10 cellular contexts compared by ENCODE assay signal in genomic region chr22:31287818-31288495, GRCh38. TPM values are rescaled to one million over a fixed set of nuclear protein-coding genes. Genes with fewer than 3 reads are reported as not detected.
DNase-seq lines count a peak whose midpoint lies in the region; ATAC-seq, FAIRE-seq and TF ChIP-seq lines count a peak whose summit lies in the region.
"Had no signal": no experiment of that assay in that cellular context is flagged by ENCODE, and none has a peak within 500 bp of the region (broad histone marks: within the 10 kb centered on the region; RNA-seq: fewer than 3 reads in every experiment).

No MANE protein-coding gene starts in this region.

- TF ChIP-seq POLR2A in adrenal gland (IDR thresholded peaks at IDR 0.05), result no peak

- peak overlapping the region; percentile 99 for H3K27ac ChIP-seq in CD8-positive, alpha-beta T cell (ENCODE audit: low read depth, low read length)
- H3K27ac ChIP-seq in adrenal gland, result peak overlapping the region; percentile 11 to 96 (median 92)
- H3K27ac ChIP-seq in neutrophil, result peak overlapping the region; percentile 99

- peak overlapping the region; percentile 100 for H3K27ac Mint-ChIP-seq in CD8-positive, alpha-beta T cell
- H3K27ac Mint-ChIP-seq in endothelial cell (ENCODE audit: unreplicated experiment), result no peak overlapping the region

- CTCF ChIA-PET in CD8-positive, alpha-beta T cell (lab: Charles Lee), result interaction anchor here (0.6 to 10.5 kb wide), 4 partner anchors 9 to 652 kb away, joined by 4 to 84 read pairs (median 15); no protein-coding TSS in a partner anchor

- WGBS in adrenal gland, 4 donors, result 80 to 88% (median 84%) methylated on average over 6 of the region's 6 CpGs

- no peak for DNase-seq in CD8-positive, alpha-beta T cell
- DNase-seq in Kasumi-1 (lab: John Stamatoyannopoulos, UW) (peak; percentile 37 to 52), adrenal gland (peak in 1 of 7 donors; percentile 53), endothelial cell (ENCODE audit: low spot score) (no peak), nucleus accumbens (lab: John Stamatoyannopoulos, UW) (no peak), HTR-8/SVneo (ENCODE audit: insufficient read length, low spot score) (no peak), SHP77 (lab: John Stamatoyannopoulos, UW) (no peak)
- DNase-seq: activated CD8-positive, alpha-beta memory T cell treated with anti-CD3 and anti-CD28 coated beads, Interleukin-2, amount 50 U/mL, for 4 hours; NCI-H1694 had no signal

- intact Hi-C loops in CD8-positive, alpha-beta T cell (cut with DNase I, micrococcal nuclease), result no loop called here
- intact Hi-C loops in adrenal gland (cut with DNase I), result no loop called here

- peaks cover 71% of the 10 kb centered on the region for H3K4me1 Mint-ChIP-seq in CD8-positive, alpha-beta T cell (ENCODE audit: low read depth)
- peaks cover 67% of the 10 kb centered on the region for H3K4me1 Mint-ChIP-seq in endothelial cell (ENCODE audit: unreplicated experiment)

- H3K4me3 Mint-ChIP-seq in CD8-positive, alpha-beta T cell, result peak overlapping the region; percentile 99
- H3K4me3 Mint-ChIP-seq in endothelial cell (ENCODE audit: unreplicated experiment), result no peak overlapping the region

- no peak for TF ChIP-seq CTCF in CD8-positive, alpha-beta T cell (IDR thresholded peaks at IDR 0.05)
- TF ChIP-seq CTCF in adrenal gland (IDR thresholded peaks at IDR 0.05) (no peak), neutrophil (IDR thresholded peaks at IDR 0.05) (no peak), endothelial cell (IDR thresholded peaks at IDR 0.05; ENCODE audit: unreplicated experiment) (no peak)

- no peaks in the 10 kb centered on the region for H3K9me3 ChIP-seq in CD8-positive, alpha-beta T cell (ENCODE audit: low read length)
- H3K9me3 ChIP-seq in adrenal gland (replicated peaks in 1 of 3) (no peaks in the 10 kb centered on the region), neutrophil (no peaks in the 10 kb centered on the region)

- H3K36me3 ChIP-seq in CD8-positive, alpha-beta T cell (ENCODE audit: insufficient read depth, low read length), result peaks cover 63% of the 10 kb centered on the region
- H3K36me3 ChIP-seq in adrenal gland (replicated peaks in 1 of 2), result peaks cover 0 to 66% of the 10 kb centered on the region in 2 donors
- H3K36me3 ChIP-seq in neutrophil, result peaks cover 23% of the 10 kb centered on the region

- H3K27me3 Mint-ChIP-seq in CD8-positive, alpha-beta T cell (ENCODE audit: low read depth), result no peaks in the 10 kb centered on the region
- H3K27me3 Mint-ChIP-seq in endothelial cell (ENCODE audit: unreplicated experiment), result peaks cover 12% of the 10 kb centered on the region

- H3K4me1 ChIP-seq in CD8-positive, alpha-beta T cell (ENCODE audit: insufficient read depth, low read length), result peaks cover 67% of the 10 kb centered on the region
- H3K4me1 ChIP-seq in adrenal gland (replicated peaks in 1 of 2) (peaks cover 40 to 49% of the 10 kb centered on the region in 2 donors), neutrophil (ENCODE audit: control insufficient read depth in 1 of 2, insufficient read depth in 1 of 2, low read depth in 1 of 2, low read length in 1 of 2) (peaks cover 52 to 59% of the 10 kb centered on the region in 2 experiments)

- H3K36me3 Mint-ChIP-seq in CD8-positive, alpha-beta T cell, result peaks cover 88% of the 10 kb centered on the region
- H3K36me3 Mint-ChIP-seq in endothelial cell (ENCODE audit: low read depth, unreplicated experiment), result peaks cover 13% of the 10 kb centered on the region

- POLR2A ChIA-PET in CD8-positive, alpha-beta T cell (lab: Charles Lee), result interaction anchor here (1.2 to 15.4 kb wide), 5 partner anchors 9 to 59 kb away, joined by 3 to 608 read pairs (median 6); partner anchors contain the start of gene PATZ1

- no peaks in the 10 kb centered on the region for H3K27me3 ChIP-seq in CD8-positive, alpha-beta T cell (ENCODE audit: insufficient read depth, low read length)
- H3K27me3 ChIP-seq in adrenal gland (no peaks in the 10 kb centered on the region), neutrophil (peaks cover 21% of the 10 kb centered on the region)

- peak overlapping the region; percentile 97 for H3K4me3 ChIP-seq in CD8-positive, alpha-beta T cell (ENCODE audit: low read depth, low read length)
- H3K4me3 ChIP-seq in adrenal gland, result no peak overlapping the region
- H3K4me3 ChIP-seq in neutrophil (ENCODE audit: low read depth in 1 of 2, low read length in 1 of 2), result peak overlapping the region in 1 of 2 experiments; percentile 87

- no peak for ATAC-seq in CD8-positive, alpha-beta T cell

- no peaks in the 10 kb centered on the region for H3K9me3 Mint-ChIP-seq in CD8-positive, alpha-beta T cell
- H3K9me3 Mint-ChIP-seq in endothelial cell (ENCODE audit: unreplicated experiment), result no peaks in the 10 kb centered on the region

- FAIRE-seq in HTR-8/SVneo (lab: Jason Lieb, UNC), result no peak

RNA-seq across cellular contexts. Expression of gene PIK3IP1, which starts 4.3 kb away (rescaled TPM):
- total RNA-seq in CD8-positive, alpha-beta T cell, result 100 to 1,000 TPM; 802 to 814 TPM
- total RNA-seq in adrenal gland (100 to 1,000 TPM in 3 of 8 donors, 10 to 100 TPM in 5; 13.7 to 161 (median 80.6) TPM), endothelial cell (ENCODE audit: unreplicated experiment) (13.4 TPM)
- 10 to 100 TPM; 12.1 to 22.8 (median 12.8) TPM for polyA plus RNA-seq in adrenal gland

RNA-seq across cellular contexts. Expression of gene PATZ1, which starts 58.2 kb away (rescaled TPM):
- total RNA-seq in CD8-positive, alpha-beta T cell, result 10 to 100 TPM; 57.8 to 61.3 TPM
- total RNA-seq in adrenal gland (10 to 100 TPM; 15.5 to 34.8 (median 28.3) TPM), endothelial cell (ENCODE audit: unreplicated experiment) (54.0 TPM)
- 10 to 100 TPM in 2 of 3 donors, 1 to 10 TPM in 1; 9.2 to 21.8 (median 21.0) TPM for polyA plus RNA-seq in adrenal gland

Comparison
In these comparisons a context has a peak if more than half of its experiments do, and no peak if none do; other contexts are left out.
1. DNase-seq: peak in Kasumi-1 (2 of 2); none in CD8-positive, alpha-beta T cell (0 of 7), endothelial cell (single experiment), nucleus accumbens (0 of 56), HTR-8/SVneo (single experiment) and SHP77 (0 of 2).
2. RNA of gene PIK3IP1, which starts 4.3 kb away (total RNA-seq): 802 to 814 TPM in CD8-positive, alpha-beta T cell; 13.7 to 161 TPM in adrenal gland and 13.4 TPM in endothelial cell (single experiment); every median in the first group is over 4 times any median in the second.
3. Peak in every context shown above with its lines, with median percentiles within 50 percentile points of each other: H3K27ac ChIP-seq.